ENCODE assay signal across 12 cellular contexts in genomic region chr2:178819992-178820391, GRCh38. TPM values are rescaled to one million over a fixed set of nuclear protein-coding genes. Genes with fewer than 3 reads are reported as not detected.
A peak's percentile ranks its signal among the peaks of the same experiment; 100 is the strongest.
DNase-seq lines count a peak whose midpoint lies in the region; ATAC-seq, FAIRE-seq and TF ChIP-seq lines count a peak whose summit lies in the region.
"Had no signal": no experiment of that assay in that cellular context is flagged by ENCODE, and none has a peak within 500 bp of the region (broad histone marks: within the 10 kb centered on the region; RNA-seq: fewer than 3 reads in every experiment).

No MANE protein-coding gene starts in this region.

- H3K9me3 Mint-ChIP-seq in endodermal cell: no peaks in the 10 kb centered on the region

- H3K9me3 ChIP-seq in DOHH2 (ENCODE audit: control insufficient read depth, insufficient read depth, low read length) (no peaks in the 10 kb centered on the region), endodermal cell (ENCODE audit: control insufficient read depth, low read length) (no peaks in the 10 kb centered on the region), WERI-Rb-1 (ENCODE audit: severe bottlenecking) (no peaks in the 10 kb centered on the region)

- peaks cover 52% of the 10 kb centered on the region for H3K36me3 Mint-ChIP-seq in endodermal cell (ENCODE audit: low read depth)

- peak; percentile 85 for ATAC-seq in GM19455 (IDR thresholded peaks at IDR 0.05; ENCODE audit: unreplicated experiment)
- peak; percentile 79 for ATAC-seq in HG03280 (IDR thresholded peaks at IDR 0.05; ENCODE audit: unreplicated experiment)

- FAIRE-seq in H54 (lab: Jason Lieb, UNC): no peak
- FAIRE-seq: G401.6 had no signal

- H4K20me1 ChIP-seq in DOHH2 (ENCODE audit: control insufficient read depth, insufficient read depth, low read depth, low read length): no peaks in the 10 kb centered on the region

- peak overlapping the region; percentile 56 for H3K27ac Mint-ChIP-seq in endodermal cell

- H3K4me3 ChIP-seq in DOHH2 (ENCODE audit: low read length): no peak overlapping the region
- H3K4me3 ChIP-seq in endodermal cell (ENCODE audit: low read length): no peak overlapping the region
- no peak overlapping the region for H3K4me3 ChIP-seq in WERI-Rb-1 (ENCODE audit: low read depth, low read length)
- H3K4me3 ChIP-seq: lung had no signal

- H3K4me2 ChIP-seq in DOHH2 (ENCODE audit: low read length): peak overlapping the region; percentile 31; the same call in 1 of the 2 replicates

- H3K4me1 ChIP-seq in DOHH2 (ENCODE audit: control insufficient read depth, low read length) (no peaks in the 10 kb centered on the region), endodermal cell (ENCODE audit: control insufficient read depth, insufficient read depth, low read length) (no peaks in the 10 kb centered on the region)

- TF ChIP-seq POLR2A in H54 (IDR thresholded peaks at IDR 0.05; ENCODE audit: low read depth, low read length): no peak

- H3F3A ChIP-seq in DOHH2 (ENCODE audit: control insufficient read depth, insufficient read depth): no peaks in the 10 kb centered on the region

- TF ChIP-seq CTCF in DOHH2 (IDR thresholded peaks at IDR 0.05; ENCODE audit: low read depth, low read length, poor library complexity, severe bottlenecking) (no peak), endodermal cell (conservative IDR thresholded peaks at IDR 0.05) (no peak), WERI-Rb-1 (IDR thresholded peaks at IDR 0.05; ENCODE audit: low read depth, low read length) (no peak)

- in situ Hi-C loops in ACHN (cut with HindIII; ENCODE audit: low pct_ligation_motif_present, low pct_unique_long_range_greater_than_20kb, low sequenced_read_pairs): loop anchor here (25.0 kb wide), 1 partner anchor 92 kb away; no protein-coding TSS in a partner anchor

- WGBS in endodermal cell (ENCODE audit: insufficient coverage in 1 of 2, insufficient read length in 1 of 2), 2 experiments: 63 to 70% methylated on average over 2 to 4 of the region's 4 CpGs

- H3K9ac ChIP-seq in endodermal cell (ENCODE audit: extremely low read depth, low read length, poor library complexity, severe bottlenecking): no peak overlapping the region

- no peaks in the 10 kb centered on the region for H3K79me2 ChIP-seq in DOHH2 (ENCODE audit: control insufficient read depth, low read length)

- no peak overlapping the region for H3K27ac ChIP-seq in DOHH2 (ENCODE audit: low read depth, low read length)
- no peak overlapping the region for H3K27ac ChIP-seq in endodermal cell (ENCODE audit: low read depth, low read length)
- no peak overlapping the region for H3K27ac ChIP-seq in WERI-Rb-1

- H3K36me3 ChIP-seq in DOHH2 (ENCODE audit: control insufficient read depth, low read length): no peaks in the 10 kb centered on the region
- H3K36me3 ChIP-seq in endodermal cell (ENCODE audit: control insufficient read depth, insufficient read depth, low read length): peaks cover 60% of the 10 kb centered on the region
- no peaks in the 10 kb centered on the region; the same call in 1 of the 2 replicates for H3K36me3 ChIP-seq in WERI-Rb-1

- DNase-seq in endodermal cell (no peak), H54 (ENCODE audit: insufficient read length, low spot score) (no peak), AG08396 (ENCODE audit: low spot score) (no peak), ACHN (no peak), WERI-Rb-1 (no peak)
- DNase-seq: aorta, NCI-H446 had no signal

- H3K9me2 ChIP-seq in DOHH2 (replicated peaks; ENCODE audit: control insufficient read depth, low read length): no peaks in the 10 kb centered on the region

- H3K27me3 Mint-ChIP-seq in endodermal cell (ENCODE audit: insufficient read depth): no peaks in the 10 kb centered on the region

- H3K4me1 Mint-ChIP-seq in endodermal cell: peaks cover 6% of the 10 kb centered on the region

- no peaks in the 10 kb centered on the region for H3K27me3 ChIP-seq in DOHH2 (ENCODE audit: control insufficient read depth, low read length)
- no peaks in the 10 kb centered on the region for H3K27me3 ChIP-seq in endodermal cell (ENCODE audit: control insufficient read depth, insufficient read depth, low read length, poor library complexity, severe bottlenecking)
- H3K27me3 ChIP-seq in WERI-Rb-1 (ENCODE audit: insufficient read depth, low read depth, severe bottlenecking): no peaks in the 10 kb centered on the region

- no peak overlapping the region for H3K4me3 Mint-ChIP-seq in endodermal cell

RNA-seq across cellular contexts. Expression of gene TTN, which starts 12.8 kb away (rescaled TPM):
- total RNA-seq in endodermal cell: 100 to 1,000 TPM; 101 to 118 TPM
- 3.1 TPM for polyA plus RNA-seq in endodermal cell (2013, experiment 1 of 2)
- polyA plus RNA-seq in endodermal cell (2013, experiment 2 of 2): 2.8 TPM
